ENCODE assay signal across 1 cellular context in genomic region chr12:22266101-22266500, GRCh38.
TF ChIP-seq lines count a peak whose summit lies in the region.

No MANE protein-coding gene starts in this region.

TF ChIP-seq in SK-N-SH, 30 proteins besides CTCF, POLR2A, EP300 and RAD21 (continued from another document):
- no peak for TF ChIP-seq PBX3 (IDR thresholded peaks at IDR 0.05)
